Comparison of ENCODE assay signal across 8 cellular contexts in genomic region chr6:26596579-26597388, GRCh38. TPM values are rescaled to one million over a fixed set of nuclear protein-coding genes. Genes with fewer than 3 reads are reported as not detected.
DNase-seq lines count a peak whose midpoint lies in the region; ATAC-seq and TF ChIP-seq lines count a peak whose summit lies in the region.

Gene ABT1, plus strand, starts transcription at chr6:26596953. Its CDS starts 30 bp downstream, at chr6:26596983.

- DNase-seq in NCI-H1694 treated with DMSO at 0.1 percent for 48 hours (lab: John Stamatoyannopoulos, UW) = peak; percentile 90
- peak; percentile 87 to 93 (median 93) for DNase-seq in T-helper 17 cell
- DNase-seq in left ventricle myocardium inferior = peak; percentile 97
- DNase-seq in progenitor cell of endocrine pancreas (ENCODE audit: low spot score, unreplicated experiment) = peak; percentile 96

- peaks cover 23% of the 10 kb centered on the region for H3K36me3 ChIP-seq in left ventricle myocardium inferior
- no peaks in the 10 kb centered on the region for H3K36me3 ChIP-seq in urinary bladder (ENCODE audit: insufficient read depth)

- WGBS in urinary bladder = under 1% methylated on average over 51 of the region's 51 CpGs

- peaks cover 35% of the 10 kb centered on the region for H3K4me1 ChIP-seq in left ventricle myocardium inferior
- peaks cover 2% of the 10 kb centered on the region for H3K4me1 ChIP-seq in urinary bladder (ENCODE audit: insufficient read depth)

- H3K4me1 Mint-ChIP-seq in T-helper 17 cell (peaks cover 8% of the 10 kb centered on the region), progenitor cell of endocrine pancreas (ENCODE audit: low read depth) (peaks cover 9% of the 10 kb centered on the region)

- H3K9me3 ChIP-seq in T-helper 17 cell (ENCODE audit: control insufficient read depth, low read length, poor library complexity, severe bottlenecking) (no peaks in the 10 kb centered on the region), left ventricle myocardium inferior (replicated peaks) (no peaks in the 10 kb centered on the region)

- H3K36me3 Mint-ChIP-seq in T-helper 17 cell (ENCODE audit: low read depth) = peaks cover 2% of the 10 kb centered on the region
- peaks cover 1% of the 10 kb centered on the region for H3K36me3 Mint-ChIP-seq in progenitor cell of endocrine pancreas (ENCODE audit: insufficient read depth)

- intact Hi-C loops in left ventricle myocardium inferior (cut with micrococcal nuclease) = loop anchor here (5.0 kb wide), 1 partner anchor 254 kb away; no protein-coding TSS in a partner anchor

- no peak within 1 kb of the TSS for H3K4me3 Mint-ChIP-seq in T-helper 17 cell
- H3K4me3 Mint-ChIP-seq in progenitor cell of endocrine pancreas (ENCODE audit: low read depth) = no peak within 1 kb of the TSS

- H3K9me3 Mint-ChIP-seq in progenitor cell of endocrine pancreas (ENCODE audit: low read depth) = no peaks in the 10 kb centered on the region

- TF ChIP-seq POLR2A in GM15510 (IDR thresholded peaks at IDR 0.05; ENCODE audit: borderline replicate concordance, extremely low read depth, insufficient read length) = peak; percentile 68

- TF ChIP-seq CTCF in left ventricle myocardium inferior (IDR thresholded peaks at IDR 0.05; ENCODE audit: borderline replicate concordance) (no peak), progenitor cell of endocrine pancreas (IDR thresholded peaks at IDR 0.05; ENCODE audit: unreplicated experiment) (no peak)

- ATAC-seq in HG02885 (IDR thresholded peaks at IDR 0.05; ENCODE audit: poor library complexity, unreplicated experiment) (peak; percentile 82), T-helper 17 cell (peak; percentile 88)

- H3K27ac Mint-ChIP-seq in T-helper 17 cell = no peak within 1 kb of the TSS
- H3K27ac Mint-ChIP-seq in progenitor cell of endocrine pancreas = no peak within 1 kb of the TSS

- H3K4me3 ChIP-seq in left ventricle myocardium inferior = peak within 1 kb of the TSS; percentile 88
- peak within 1 kb of the TSS; percentile 79 for H3K4me3 ChIP-seq in urinary bladder (ENCODE audit: low read depth, low read length)

- H3K27ac ChIP-seq in angular gyrus (ENCODE audit: low read depth, low read length) (peak within 1 kb of the TSS; percentile 76), left ventricle myocardium inferior (replicated peaks) (peak within 1 kb of the TSS; percentile 88), urinary bladder (ENCODE audit: low read depth) (peak within 1 kb of the TSS; percentile 58)

- H3K27me3 ChIP-seq in left ventricle myocardium inferior (ENCODE audit: low read depth) = peaks cover 30% of the 10 kb centered on the region

- H3K27me3 Mint-ChIP-seq in T-helper 17 cell = peaks cover 24% of the 10 kb centered on the region
- no peaks in the 10 kb centered on the region for H3K27me3 Mint-ChIP-seq in progenitor cell of endocrine pancreas

RNA-seq across cellular contexts. Expression of gene ABT1, which starts in this region (rescaled TPM):
- 10 to 100 TPM; 25.0 to 28.4 TPM for total RNA-seq in T-helper 17 cell
- 8.3 TPM for total RNA-seq in left ventricle myocardium inferior
- total RNA-seq in progenitor cell of endocrine pancreas = 23.6 and 25.5 TPM in 2 replicates
- total RNA-seq in urinary bladder = 12.3 TPM
- 19.6 TPM for polyA plus RNA-seq in urinary bladder

Comparison
In these comparisons a context has a peak if more than half of its experiments do, and no peak if none do; other contexts are left out.
1. Peak in every context shown above with its lines: DNase-seq, ATAC-seq, H3K4me3 ChIP-seq and H3K27ac ChIP-seq.